In the genomic region with DNA sequence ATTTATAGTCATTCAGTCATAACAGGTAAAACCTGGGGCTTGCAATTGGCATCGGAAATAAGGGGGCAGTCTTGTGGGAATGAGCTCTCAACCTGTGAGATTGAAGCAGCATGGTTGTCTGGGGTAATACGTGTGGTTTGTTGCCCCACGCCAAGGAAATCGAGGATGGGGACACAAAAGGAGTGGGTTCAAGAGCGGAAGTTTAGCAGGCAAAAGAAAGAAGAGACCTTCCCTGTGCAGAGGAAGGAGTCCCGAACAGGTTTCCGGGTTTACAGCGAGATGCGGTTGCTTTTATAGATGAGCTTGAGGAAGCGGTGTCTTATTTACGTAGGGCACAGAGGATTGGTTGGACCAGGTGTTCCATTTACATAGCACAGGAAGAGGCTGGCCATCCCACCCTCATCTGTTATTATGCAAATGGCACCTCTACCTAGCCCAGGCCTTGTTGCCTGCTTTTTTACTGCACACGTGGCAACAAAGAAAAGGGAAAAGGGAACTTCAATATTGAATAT, we compare ENCODE assay signal across 8 cellular contexts. TPM values are rescaled to one million over a fixed set of nuclear protein-coding genes. Genes with fewer than 3 reads are reported as not detected.
DNase-seq lines count a peak whose midpoint lies in the region; ATAC-seq and TF ChIP-seq lines count a peak whose summit lies in the region.

No MANE protein-coding gene starts in this region.

- peak overlapping the region; percentile 38 for H3K4me3 ChIP-seq in OCI-LY7 (ENCODE audit: low read depth, low read length, poor library complexity, severe bottlenecking)
- peak overlapping the region; percentile 38; the same call in 1 of the 2 replicates for H3K4me3 ChIP-seq in iPS-18c (ENCODE audit: insufficient read depth, low read depth, low read length)

- peak; percentile 73 for DNase-seq in CD14-positive monocyte (ENCODE audit: low spot score)
- peak; percentile 72 for DNase-seq in OCI-LY7 (ENCODE audit: low spot score)
- DNase-seq in activated effector memory CD4-positive, alpha-beta T cell treated with Interleukin-2 at 50 U/mL for 16 hours = peak; percentile 60
- peak in 2 of 3 experiments; percentile 22 to 46 for DNase-seq in stimulated activated CD4-positive, alpha-beta T cell treated with anti-CD3 and anti-CD28 coated beads, TNF-alpha, amount 100 ng/mL, for 4 hours (ENCODE audit: low read depth in 3 of 3)
- DNase-seq in NCI-H446 (lab: John Stamatoyannopoulos, UW) = no peak

- H3K4me3 Mint-ChIP-seq in CD14-positive monocyte = peak overlapping the region; percentile 74 to 88

- peak overlapping the region; percentile 73 for H3K27ac ChIP-seq in OCI-LY7 (ENCODE audit: low read depth, low read length, poor library complexity, severe bottlenecking)

- peaks cover 5 to 15% (median 10%) of the 10 kb centered on the region in 7 donors for H3K9me3 Mint-ChIP-seq in CD14-positive monocyte

- CTCF ChIA-PET in OCI-LY7 (lab: Charles Lee; ENCODE audit: unreplicated experiment) = interaction anchor here (0.9 to 1.8 kb wide), 4 partner anchors 37 to 165 kb away, joined by 3 to 6 read pairs (median 4); partner anchors contain the start of gene IFNAR1

- intact Hi-C loops in CD14-positive monocyte (cut with micrococcal nuclease) = loop anchor here (1.0 to 10.0 kb wide), 6 partner anchors 12 to 167 kb away; partner anchors contain the start of gene IFNGR2 (in 1 of the 2)
- intact Hi-C loops in OCI-LY7 (cut with micrococcal nuclease; ENCODE audit: unreplicated experiment) = loop anchor here (5.0 kb wide), 2 partner anchors 40 to 95 kb away; partner anchors contain the start of genes IFNGR2 and IL10RB

- TF ChIP-seq CTCF in CD14-positive monocyte (IDR thresholded peaks at IDR 0.05) (no peak), OCI-LY7 (conservative IDR thresholded peaks at IDR 0.05; ENCODE audit: low read length) (no peak)

- H2AFZ ChIP-seq in OCI-LY7 (ENCODE audit: low read length) = peak overlapping the region; percentile 32; the same call in 1 of the 2 replicates

- no TSS peak for BruUV-seq in OCI-LY7 (replicated peaks; lab: Mats Ljungman, UMichigan)

- H3K36me3 ChIP-seq in OCI-LY7 (ENCODE audit: insufficient read depth, low read length) = peaks cover 21% of the 10 kb centered on the region

- no peaks in the 10 kb centered on the region for H3K79me2 ChIP-seq in OCI-LY7 (ENCODE audit: insufficient read depth, low read depth, low read length)

- H3K27me3 Mint-ChIP-seq in CD14-positive monocyte (ENCODE audit: low read depth in 3 of 3) = peaks cover 0 to 4% (median 0%) of the 10 kb centered on the region in 3 donors

- H4K20me1 ChIP-seq in OCI-LY7 (ENCODE audit: insufficient read depth, low read length) = no peaks in the 10 kb centered on the region

- H3K9me2 ChIP-seq in OCI-LY7 (ENCODE audit: insufficient read depth, low read length) = no peaks in the 10 kb centered on the region

- peaks cover 49% of the 10 kb centered on the region for H3K4me1 Mint-ChIP-seq in CD14-positive monocyte

- H3K4me2 ChIP-seq in OCI-LY7 (ENCODE audit: low read length) = peak overlapping the region; percentile 60

- H3K36me3 Mint-ChIP-seq in CD14-positive monocyte = peaks cover 7 to 18% of the 10 kb centered on the region in 2 donors

- H3K9me3 ChIP-seq in OCI-LY7 (ENCODE audit: low read length) = peaks cover 19% of the 10 kb centered on the region; the same call in 1 of the 2 replicates
- peaks cover 9% of the 10 kb centered on the region for H3K9me3 ChIP-seq in iPS-18c (ENCODE audit: control insufficient read depth, insufficient read depth, low read length)

- POLR2A ChIA-PET in OCI-LY7 (lab: Charles Lee) = interaction anchor here (0.5 to 2.3 kb wide), 17 partner anchors 9 to 175 kb away, joined by 3 to 12 read pairs (median 5); no protein-coding TSS in a partner anchor

- H3K4me1 ChIP-seq in OCI-LY7 (ENCODE audit: insufficient read depth, low read length, poor library complexity, severe bottlenecking) = peaks cover 38% of the 10 kb centered on the region

- ATAC-seq in HG03439 (IDR thresholded peaks at IDR 0.05; ENCODE audit: unreplicated experiment) = peak; percentile 31
- no peak for ATAC-seq in HG02571 (IDR thresholded peaks at IDR 0.05; ENCODE audit: unreplicated experiment)

- peak overlapping the region; percentile 95 to 99 (median 99) for H3K27ac Mint-ChIP-seq in CD14-positive monocyte

RNA-seq across cellular contexts. Expression of gene IFNAR1, which starts 37.3 kb away (rescaled TPM):
- polyA plus RNA-seq in CD14-positive monocyte = 10 to 100 TPM; 56.2 to 95.3 TPM
- total RNA-seq in OCI-LY7 (2014; rRNA removed; shearing (Covaris generic)) = 17.0 and 18.1 TPM in 2 replicates
- 60.8 and 65.2 TPM in 2 replicates for total RNA-seq in OCI-LY7 (2022)

RNA-seq across cellular contexts. Expression of gene IFNGR2, which starts 41.1 kb away (rescaled TPM):
- polyA plus RNA-seq in CD14-positive monocyte = 100 to 1,000 TPM; 204 to 324 TPM
- total RNA-seq in OCI-LY7 (2014; rRNA removed; shearing (Covaris generic)) = 61.0 and 86.9 TPM in 2 replicates
- total RNA-seq in OCI-LY7 (2022) = 70.2 and 83.5 TPM in 2 replicates

Comparison
In these comparisons a context has a peak if more than half of its experiments do, and no peak if none do; other contexts are left out.
1. DNase-seq: peak in CD14-positive monocyte (single experiment), OCI-LY7 (single experiment), activated effector memory CD4-positive, alpha-beta T cell treated with Interleukin-2 at 50 U/mL for 16 hours (single experiment) and stimulated activated CD4-positive, alpha-beta T cell treated with anti-CD3 and anti-CD28 coated beads, TNF-alpha, amount 100 ng/mL, for 4 hours (2 of 3); none in NCI-H446 (0 of 2).